9 cellular contexts compared by ENCODE assay signal in the genomic region with DNA sequence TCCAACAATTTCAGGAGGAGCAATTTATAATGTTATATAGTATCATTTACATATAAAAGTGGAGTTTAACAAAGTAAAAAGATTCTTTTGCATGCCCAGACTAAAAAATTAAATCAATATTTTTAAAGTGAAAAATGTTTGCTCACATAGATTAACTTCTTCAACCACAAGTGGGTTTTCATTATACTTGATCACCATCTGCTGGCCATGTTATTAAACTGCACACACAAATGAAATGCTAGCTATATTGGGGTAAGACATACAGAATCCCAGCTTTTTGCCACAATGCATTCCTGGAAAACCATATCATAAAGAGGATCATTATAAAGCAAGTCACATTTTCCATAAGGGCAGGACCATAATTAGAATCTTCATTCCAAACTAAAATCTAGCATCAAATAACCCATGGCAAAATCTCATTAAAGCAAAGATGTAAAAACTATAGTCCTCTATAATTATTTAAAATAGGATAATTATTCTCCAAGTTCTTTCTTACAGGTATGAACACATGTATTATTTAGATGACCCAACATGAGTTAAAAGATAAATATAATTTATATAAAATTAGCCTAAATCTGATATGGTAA. TPM values are rescaled to one million over a fixed set of nuclear protein-coding genes. Genes with fewer than 3 reads are reported as not detected.
A peak's percentile ranks its signal among the peaks of the same experiment; 100 is the strongest.
DNase-seq lines count a peak whose midpoint lies in the region; ATAC-seq and TF ChIP-seq lines count a peak whose summit lies in the region.
"Had no signal": no experiment of that assay in that cellular context is flagged by ENCODE, and none has a peak within 500 bp of the region (broad histone marks: within the 10 kb centered on the region; RNA-seq: fewer than 3 reads in every experiment).

No MANE protein-coding gene starts in this region.

- ATAC-seq in GM18517 (IDR thresholded peaks at IDR 0.05; ENCODE audit: unreplicated experiment) (no peak), HG03439 (IDR thresholded peaks at IDR 0.05; ENCODE audit: unreplicated experiment) (no peak)

- H3K27ac ChIP-seq in Peyer's patch (no peak overlapping the region), neural cell (ENCODE audit: low read length) (no peak overlapping the region)
- H3K27ac ChIP-seq: BLaER1 treated with 17β-estradiol and CSF1 and Interleukin-3, amounts not matched to agents 10 nM and 100 nM had no signal

- no peak overlapping the region for H3K4me2 ChIP-seq in neural cell (ENCODE audit: low read length)
- H3K4me2 ChIP-seq: BLaER1 treated with 17β-estradiol and CSF1 and Interleukin-3, amounts not matched to agents 10 nM and 100 nM had no signal

- no peaks in the 10 kb centered on the region for H4K20me1 ChIP-seq in neural cell (ENCODE audit: insufficient read depth)
- H4K20me1 ChIP-seq: BLaER1 treated with 17β-estradiol and CSF1 and Interleukin-3, amounts not matched to agents 10 nM and 100 nM had no signal

- no peak for TF ChIP-seq POLR2A in Peyer's patch (IDR thresholded peaks at IDR 0.05)

- peaks cover 1% of the 10 kb centered on the region for H3K27me3 Mint-ChIP-seq in endothelial cell (ENCODE audit: unreplicated experiment)

- no peaks in the 10 kb centered on the region for H3K9me3 Mint-ChIP-seq in endothelial cell (ENCODE audit: unreplicated experiment)

- H3K79me2 ChIP-seq in neural cell (replicated peaks; ENCODE audit: insufficient read depth, low read length): no peaks in the 10 kb centered on the region

- TF ChIP-seq CTCF in Peyer's patch (IDR thresholded peaks at IDR 0.05) (peak; percentile 9 to 89 (median 82)), endothelial cell (IDR thresholded peaks at IDR 0.05; ENCODE audit: unreplicated experiment) (peak; percentile 82), neural cell (IDR thresholded peaks at IDR 0.05; ENCODE audit: poor library complexity, severe bottlenecking) (peak; percentile 88)

- H3F3A ChIP-seq in neural cell (ENCODE audit: insufficient read depth, low read length, poor library complexity, severe bottlenecking): no peaks in the 10 kb centered on the region

- no peaks in the 10 kb centered on the region for H3K9me2 ChIP-seq in neural cell (ENCODE audit: insufficient read depth, low read length)

- H3K36me3 Mint-ChIP-seq in endothelial cell (ENCODE audit: low read depth, unreplicated experiment): peaks cover 8% of the 10 kb centered on the region

- H3K4me1 ChIP-seq in Peyer's patch: no peaks in the 10 kb centered on the region
- H3K4me1 ChIP-seq: BLaER1 treated with 17β-estradiol and CSF1 and Interleukin-3, amounts not matched to agents 10 nM and 100 nM had no signal

- H3K27ac Mint-ChIP-seq in endothelial cell (ENCODE audit: unreplicated experiment): no peak overlapping the region

- H3K9me3 ChIP-seq in Peyer's patch: no peaks in the 10 kb centered on the region
- no peaks in the 10 kb centered on the region for H3K9me3 ChIP-seq in neural cell (ENCODE audit: low read length)

- no peak for TF ChIP-seq EP300 in neural cell (conservative IDR thresholded peaks at IDR 0.05; ENCODE audit: poor library complexity, severe bottlenecking)

- H3K9ac ChIP-seq in neural cell (ENCODE audit: low read length): no peak overlapping the region
- H3K9ac ChIP-seq: BLaER1 treated with 17β-estradiol and CSF1 and Interleukin-3, amounts not matched to agents 10 nM and 100 nM had no signal

- TF ChIP-seq RAD21 in neural cell (conservative IDR thresholded peaks at IDR 0.05): peak; percentile 96

- H3K36me3 ChIP-seq in Peyer's patch (no peaks in the 10 kb centered on the region), neural cell (ENCODE audit: insufficient read depth, low read length) (no peaks in the 10 kb centered on the region)

- H2AFZ ChIP-seq in neural cell (ENCODE audit: low read depth, low read length): no peak overlapping the region

- H3K4me3 Mint-ChIP-seq in endothelial cell (ENCODE audit: unreplicated experiment): no peak overlapping the region

- DNase-seq in NCI-H1436 (lab: John Stamatoyannopoulos, UW) (peak; percentile 54), NCI-H1436 treated with DMSO at 0.1 percent for 48 hours (lab: John Stamatoyannopoulos, UW) (no peak), HuH-7 (ENCODE audit: low spot score) (peak; percentile 49), Peyer's patch (no peak), endothelial cell (ENCODE audit: low spot score) (peak; percentile 35)

- H3K27me3 ChIP-seq in Peyer's patch (no peaks in the 10 kb centered on the region), neural cell (ENCODE audit: insufficient read depth, low read depth, low read length) (no peaks in the 10 kb centered on the region)
- H3K27me3 ChIP-seq: BLaER1 treated with 17β-estradiol and CSF1 and Interleukin-3, amounts not matched to agents 10 nM and 100 nM had no signal

- H3K4me3 ChIP-seq in Peyer's patch: no peak overlapping the region
- no peak overlapping the region for H3K4me3 ChIP-seq in neural cell (ENCODE audit: low read length)
- H3K4me3 ChIP-seq: BLaER1 treated with 17β-estradiol and CSF1 and Interleukin-3, amounts not matched to agents 10 nM and 100 nM had no signal

- H3K4me1 Mint-ChIP-seq in endothelial cell (ENCODE audit: unreplicated experiment): no peaks in the 10 kb centered on the region

TF ChIP-seq in neural cell, 6 proteins besides CTCF, POLR2A, EP300 and RAD21:
- TF ChIP-seq EZH2 (IDR thresholded peaks at IDR 0.05; ENCODE audit: borderline replicate concordance, insufficient read depth, low read length, poor library complexity, severe bottlenecking) (no peak), SMC3 (conservative IDR thresholded peaks at IDR 0.05; ENCODE audit: poor library complexity) (peak; percentile 97)

RNA-seq across cellular contexts. Expression of gene CEP112, which starts 26.3 kb away (rescaled TPM):
- total RNA-seq in Peyer's patch (10 to 100 TPM in 1 of 4 donors, 1 to 10 TPM in 2, under 1 TPM in 1; 0.53 to 41.3 (median 5.7) TPM), endothelial cell (ENCODE audit: unreplicated experiment) (26.3 TPM)
- 4.2 and 6.0 TPM in 2 replicates for polyA plus RNA-seq in neural cell
- 8.3 and 8.8 TPM in 2 replicates for polyA minus RNA-seq in neural cell

Comparison
In these comparisons a context has a peak if more than half of its experiments do, and no peak if none do; other contexts are left out.
1. DNase-seq: peak in NCI-H1436 (single experiment), HuH-7 (single experiment) and endothelial cell (single experiment); none in NCI-H1436 treated with DMSO at 0.1 percent for 48 hours (single experiment) and Peyer's patch (0 of 3).
2. Peak in every context shown above with its lines, with median percentiles within 50 percentile points of each other: CTCF ChIP-seq.